Comparison of ENCODE assay signal across 8 cellular contexts in genomic region chr1:108877858-108878257, GRCh38. TPM values are rescaled to one million over a fixed set of nuclear protein-coding genes. Genes with fewer than 3 reads are reported as not detected.
DNase-seq lines count a peak whose midpoint lies in the region; ATAC-seq lines count a peak whose summit lies in the region.

No MANE protein-coding gene starts in this region.

- ATAC-seq in GM19452 (IDR thresholded peaks at IDR 0.05; ENCODE audit: unreplicated experiment) (no peak), HG02938 (IDR thresholded peaks at IDR 0.05; ENCODE audit: unreplicated experiment) (no peak)

- no peak for DNase-seq in activated CD4-positive, alpha-beta T cell treated with anti-CD3 and anti-CD28 coated beads, Interleukin-2, amount 10 ng/mL, durations not matched to agents 7 days and 5 days
- DNase-seq in activated CD4-positive, alpha-beta T cell treated with anti-CD3 and anti-CD28 coated beads for 4 hours: no peak
- DNase-seq in RKO (ENCODE audit: low spot score) (peak; percentile 27), trophoblast cell (peak in 1 of 2 donors; percentile 11), amniotic stem cell (lab: John Stamatoyannopoulos, UW) (no peak)

- no peak overlapping the region for H2BK5ac ChIP-seq in trophoblast cell (ENCODE audit: low read depth, low read length, poor library complexity)

- peak overlapping the region; percentile 94 for H3K4me2 ChIP-seq in trophoblast cell (ENCODE audit: low read length)

- H3K4me1 ChIP-seq in esophagus (ENCODE audit: control insufficient read depth in 2 of 2, insufficient read depth in 2 of 2, low read length in 1 of 2): peaks cover 0 to 6% of the 10 kb centered on the region in 2 donors
- H3K4me1 ChIP-seq in trophoblast cell (ENCODE audit: control insufficient read depth in 1 of 2, insufficient read depth in 2 of 2, low read length in 2 of 2): no peaks in the 10 kb centered on the region

- no peak overlapping the region for H2BK120ac ChIP-seq in trophoblast cell (ENCODE audit: insufficient read depth, low read length, poor library complexity)

- H2BK12ac ChIP-seq in trophoblast cell (ENCODE audit: low read length): no peak overlapping the region

- peaks cover 32% of the 10 kb centered on the region for H3K4me1 Mint-ChIP-seq in activated CD4-positive, alpha-beta T cell treated with anti-CD3 and anti-CD28 coated beads, Interleukin-2, amount 10 ng/mL, durations not matched to agents 7 days and 5 days

- H3K27me3 Mint-ChIP-seq in activated CD4-positive, alpha-beta T cell treated with anti-CD3 and anti-CD28 coated beads, Interleukin-2, amount 10 ng/mL, durations not matched to agents 7 days and 5 days: peaks cover 13% of the 10 kb centered on the region

- no peak overlapping the region for H3K23ac ChIP-seq in trophoblast cell (ENCODE audit: low read length)

- 4 to 8% methylated on average over 8 of the region's 8 CpGs for WGBS in esophagus, 2 donors
- no CpG with 5 or more reads among the region's 8 CpGs for WGBS in trophoblast cell (ENCODE audit: extremely low coverage, insufficient coverage, insufficient read length)

- no peak overlapping the region for H2AFZ ChIP-seq in trophoblast cell (ENCODE audit: insufficient read depth, low read length, poor library complexity)

- peaks cover 5% of the 10 kb centered on the region for H3K36me3 Mint-ChIP-seq in activated CD4-positive, alpha-beta T cell treated with anti-CD3 and anti-CD28 coated beads, Interleukin-2, amount 10 ng/mL, durations not matched to agents 7 days and 5 days (ENCODE audit: low read depth)

- H2AK5ac ChIP-seq in trophoblast cell (ENCODE audit: low read length): no peak overlapping the region

- H3K27ac ChIP-seq in esophagus (ENCODE audit: low read depth in 2 of 2, low read length in 1 of 2): peak overlapping the region; percentile 53 to 69
- no peak overlapping the region for H3K27ac ChIP-seq in trophoblast cell (ENCODE audit: low read depth, low read length)

- H3K4ac ChIP-seq in trophoblast cell (ENCODE audit: low read depth, low read length): no peak overlapping the region

- no peak overlapping the region for H4K8ac ChIP-seq in trophoblast cell (ENCODE audit: low read depth, low read length)

- H3K4me3 Mint-ChIP-seq in activated CD4-positive, alpha-beta T cell treated with anti-CD3 and anti-CD28 coated beads, Interleukin-2, amount 10 ng/mL, durations not matched to agents 7 days and 5 days: peak overlapping the region; percentile 96

- H3K4me3 ChIP-seq in esophagus (ENCODE audit: low read depth in 1 of 2, low read length in 2 of 2) (peak overlapping the region; percentile 62 to 96), trophoblast cell (ENCODE audit: low read depth, low read length) (no peak overlapping the region)

- H4K91ac ChIP-seq in trophoblast cell (ENCODE audit: low read depth, low read length): no peak overlapping the region

- CTCF ChIA-PET in activated CD4-positive, alpha-beta T cell treated with anti-CD3 and anti-CD28 coated beads, Interleukin-2, amount 10 ng/mL, durations not matched to agents 7 days and 5 days (lab: Charles Lee): no interaction called here

- H3K79me1 ChIP-seq in trophoblast cell (ENCODE audit: low read length): peaks cover 7% of the 10 kb centered on the region

- POLR2A ChIA-PET in activated CD4-positive, alpha-beta T cell treated with anti-CD3 and anti-CD28 coated beads, Interleukin-2, amount 10 ng/mL, durations not matched to agents 7 days and 5 days (lab: Charles Lee): interaction anchor here (0.7 kb wide), 1 partner anchor 134 kb away, joined by 4 read pairs; no protein-coding TSS in a partner anchor

- H3K14ac ChIP-seq in trophoblast cell (ENCODE audit: low read length): no peak overlapping the region

- peak overlapping the region; percentile 94 for H3K27ac Mint-ChIP-seq in activated CD4-positive, alpha-beta T cell treated with anti-CD3 and anti-CD28 coated beads, Interleukin-2, amount 10 ng/mL, durations not matched to agents 7 days and 5 days

- H3K36me3 ChIP-seq in esophagus (ENCODE audit: control insufficient read depth in 2 of 2, insufficient read depth in 2 of 2, low read length in 1 of 2) (no peaks in the 10 kb centered on the region), trophoblast cell (ENCODE audit: control insufficient read depth in 1 of 2, insufficient read depth in 2 of 2, low read length in 2 of 2) (no peaks in the 10 kb centered on the region)

- H3K27me3 ChIP-seq in esophagus (ENCODE audit: control insufficient read depth in 1 of 2, insufficient read depth in 2 of 2, low read length in 2 of 2): no peaks in the 10 kb centered on the region
- H3K27me3 ChIP-seq in trophoblast cell (ENCODE audit: insufficient read depth, low read length): no peaks in the 10 kb centered on the region

- H4K12ac ChIP-seq in trophoblast cell (ENCODE audit: low read depth, low read length): no peak overlapping the region

- no peak overlapping the region for H3K18ac ChIP-seq in trophoblast cell (ENCODE audit: low read length)

- no peaks in the 10 kb centered on the region for H3K9me3 Mint-ChIP-seq in activated CD4-positive, alpha-beta T cell treated with anti-CD3 and anti-CD28 coated beads, Interleukin-2, amount 10 ng/mL, durations not matched to agents 7 days and 5 days

- peak overlapping the region; percentile 36 for H3K9ac ChIP-seq in trophoblast cell (ENCODE audit: low read length)

- no peaks in the 10 kb centered on the region for H3K9me3 ChIP-seq in esophagus (ENCODE audit: control insufficient read depth in 2 of 2, insufficient read depth in 1 of 2, low read depth in 1 of 2, low read length in 1 of 2)
- no peaks in the 10 kb centered on the region for H3K9me3 ChIP-seq in trophoblast cell (ENCODE audit: insufficient read depth, low read depth, low read length)

- H3K79me2 ChIP-seq in trophoblast cell (ENCODE audit: control insufficient read depth, insufficient read depth, low read length, poor library complexity): peaks cover 8% of the 10 kb centered on the region

RNA-seq across cellular contexts. Expression of gene GPSM2, which starts 1.1 kb away (rescaled TPM):
- total RNA-seq in activated CD4-positive, alpha-beta T cell treated with anti-CD3 and anti-CD28 coated beads, Interleukin-2, amount 10 ng/mL, durations not matched to agents 7 days and 5 days: 10 to 100 TPM; 44.8 to 52.0 TPM
- polyA plus RNA-seq in esophagus: 10 to 100 TPM; 30.3 to 40.8 TPM
- polyA plus RNA-seq in trophoblast cell (2013): 33.5 and 33.8 TPM in 2 replicates

RNA-seq across cellular contexts. Expression of gene AKNAD1, which starts 21.0 kb away (rescaled TPM):
- not detected for total RNA-seq in activated CD4-positive, alpha-beta T cell treated with anti-CD3 and anti-CD28 coated beads, Interleukin-2, amount 10 ng/mL, durations not matched to agents 7 days and 5 days
- polyA plus RNA-seq in esophagus: 1 to 10 TPM in 1 of 2 donors, under 1 TPM in 1; 0.98 to 3.3 TPM
- 0.19 and 0.26 TPM in 2 replicates for polyA plus RNA-seq in trophoblast cell (2013)
